ENCODE assay signal across 8 cellular contexts in the genomic region with DNA sequence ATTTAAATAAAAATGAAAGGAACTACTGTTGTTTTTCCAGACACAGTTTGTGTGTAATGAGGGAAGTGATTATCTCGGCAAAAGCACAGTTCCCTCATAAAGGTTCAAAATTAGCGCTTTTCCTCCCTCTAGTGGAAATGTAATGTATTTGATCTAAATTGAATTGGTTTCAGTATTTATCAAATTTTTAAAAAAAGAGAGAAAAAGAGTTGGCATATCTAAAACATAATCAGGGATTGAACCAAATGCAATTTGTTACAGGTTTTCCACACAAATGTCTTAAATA. TPM values are rescaled to one million over a fixed set of nuclear protein-coding genes. Genes with fewer than 3 reads are reported as not detected.
DNase-seq lines count a peak whose midpoint lies in the region; ATAC-seq and TF ChIP-seq lines count a peak whose summit lies in the region.

No MANE protein-coding gene starts in this region.

- peaks cover 0 to 17% (median 0%) of the 10 kb centered on the region in 3 donors for H3K4me1 ChIP-seq in esophagus squamous epithelium

- peak; percentile 67 for TF ChIP-seq CTCF in endothelial cell (IDR thresholded peaks at IDR 0.05; ENCODE audit: unreplicated experiment)
- peak; percentile 60 for TF ChIP-seq CTCF in osteocyte (IDR thresholded peaks at IDR 0.05)
- TF ChIP-seq CTCF in esophagus squamous epithelium (IDR thresholded peaks at IDR 0.05) = peak in 3 of 6 experiments; percentile 25 to 51 (median 38)

- WGBS in esophagus squamous epithelium, 2 donors = 4 to 10% methylated on average over 2 of the region's 2 CpGs

- H3K36me3 ChIP-seq in esophagus squamous epithelium = no peaks in the 10 kb centered on the region

- intact Hi-C loops in esophagus squamous epithelium (cut with DNase I) = loop anchor here (5.0 kb wide), 1 partner anchor 219 kb away; no protein-coding TSS in a partner anchor

- no peaks in the 10 kb centered on the region for H3K27me3 Mint-ChIP-seq in endothelial cell (ENCODE audit: unreplicated experiment)
- no peaks in the 10 kb centered on the region for H3K27me3 Mint-ChIP-seq in osteocyte (ENCODE audit: unreplicated experiment)

- no peak for ATAC-seq in HG02852 (IDR thresholded peaks at IDR 0.05; ENCODE audit: unreplicated experiment)

- H3K9me3 ChIP-seq in esophagus squamous epithelium = no peaks in the 10 kb centered on the region

- H3K9me3 Mint-ChIP-seq in endothelial cell (ENCODE audit: unreplicated experiment) (peaks cover 5% of the 10 kb centered on the region), osteocyte (ENCODE audit: unreplicated experiment) (peaks cover 10% of the 10 kb centered on the region)

- no peak overlapping the region for H3K27ac ChIP-seq in esophagus squamous epithelium

- no peaks in the 10 kb centered on the region for H3K27me3 ChIP-seq in esophagus squamous epithelium

- peak; percentile 9 to 23 for DNase-seq in NCI-H526 (lab: John Stamatoyannopoulos, UW)
- DNase-seq in NCI-H526 treated with DMSO at 0.1 percent for 48 hours (lab: John Stamatoyannopoulos, UW) = no peak
- peak; percentile 80 for DNase-seq in NCI-H748 (lab: John Stamatoyannopoulos, UW; ENCODE audit: unreplicated experiment)
- DNase-seq in endothelial cell (ENCODE audit: low spot score) = no peak
- DNase-seq in osteocyte (ENCODE audit: extremely low spot score, unreplicated experiment) = no peak
- no peak for DNase-seq in stimulated activated CD4-positive, alpha-beta T cell treated with anti-CD3 and anti-CD28 coated beads, Interleukin-4, amount 100 ng/mL, for 24 hours
- DNase-seq in esophagus squamous epithelium (lab: John Stamatoyannopoulos, UW) = no peak

- H3K4me1 Mint-ChIP-seq in endothelial cell (ENCODE audit: unreplicated experiment) (no peaks in the 10 kb centered on the region), osteocyte (ENCODE audit: unreplicated experiment) (peaks cover 9% of the 10 kb centered on the region)

- H3K4me3 Mint-ChIP-seq in endothelial cell (ENCODE audit: unreplicated experiment) = no peak overlapping the region
- no peak overlapping the region for H3K4me3 Mint-ChIP-seq in osteocyte (ENCODE audit: unreplicated experiment)

- no peak overlapping the region for H3K4me3 ChIP-seq in esophagus squamous epithelium

- H3K27ac Mint-ChIP-seq in endothelial cell (ENCODE audit: unreplicated experiment) (no peak overlapping the region), osteocyte (ENCODE audit: unreplicated experiment) (no peak overlapping the region)

- TF ChIP-seq POLR2A in esophagus squamous epithelium (IDR thresholded peaks at IDR 0.05) = no peak

- H3K36me3 Mint-ChIP-seq in endothelial cell (ENCODE audit: low read depth, unreplicated experiment) (no peaks in the 10 kb centered on the region), osteocyte (ENCODE audit: unreplicated experiment) (no peaks in the 10 kb centered on the region)

RNA-seq across cellular contexts. Expression of gene CMPK2, which starts 37.5 kb away (rescaled TPM):
- total RNA-seq in endothelial cell (ENCODE audit: unreplicated experiment) (0.49 TPM), osteocyte (0.24 and 1.1 TPM in 2 replicates), esophagus squamous epithelium (1 to 10 TPM in 3 of 4 donors, under 1 TPM in 1; 0.53 to 4.9 (median 1.7) TPM)

RNA-seq across cellular contexts. Expression of gene RSAD2, which starts 49.3 kb away (rescaled TPM):
- 0.28 TPM for total RNA-seq in endothelial cell (ENCODE audit: unreplicated experiment)
- total RNA-seq in osteocyte = not detected in 2 replicates
- 1 to 10 TPM in 2 of 4 donors, under 1 TPM in 2; 0.15 to 4.3 (median 0.66) TPM for total RNA-seq in esophagus squamous epithelium

Comparison
In these comparisons a context has a peak if more than half of its experiments do, and no peak if none do; other contexts are left out.
1. DNase-seq: peak in NCI-H526 (2 of 2) and NCI-H748 (single experiment); none in NCI-H526 treated with DMSO at 0.1 percent for 48 hours (single experiment), endothelial cell (single experiment), osteocyte (single experiment), stimulated activated CD4-positive, alpha-beta T cell treated with anti-CD3 and anti-CD28 coated beads, Interleukin-4, amount 100 ng/mL, for 24 hours (single experiment) and esophagus squamous epithelium (single experiment).